ENCODE assay signal across 8 cellular contexts in the genomic region with DNA sequence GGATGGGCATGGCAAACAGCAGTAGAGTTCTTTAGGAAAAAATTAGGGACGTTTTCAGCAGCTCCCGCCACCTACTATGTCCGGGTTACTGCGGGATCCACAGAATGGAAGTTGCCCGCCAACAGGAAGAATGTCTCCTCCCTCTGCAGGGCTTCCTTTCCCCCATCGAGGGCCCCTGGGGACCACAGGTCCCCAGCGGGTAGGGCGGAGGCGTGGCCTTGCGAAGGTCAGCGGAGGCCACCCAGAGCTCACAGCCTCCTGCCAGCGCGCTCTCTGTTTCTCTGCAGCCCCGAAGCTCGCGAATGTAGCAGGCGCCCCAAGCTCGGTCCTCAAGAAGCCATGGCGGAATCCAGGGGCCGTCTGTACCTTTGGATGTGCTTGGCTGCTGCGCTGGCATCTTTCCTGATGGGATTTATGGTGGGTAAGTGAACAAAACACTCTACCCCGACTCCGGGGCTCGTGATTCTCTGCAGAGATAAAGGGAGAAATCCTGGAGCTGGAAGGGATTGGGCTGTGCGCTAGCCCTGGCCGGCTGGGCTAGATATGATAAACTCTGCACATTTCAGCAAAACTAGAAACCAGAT. TPM values are rescaled to one million over a fixed set of nuclear protein-coding genes. Genes with fewer than 3 reads are reported as not detected.
DNase-seq lines count a peak whose midpoint lies in the region; ATAC-seq, FAIRE-seq and TF ChIP-seq lines count a peak whose summit lies in the region.

A gene (plus strand): TSS at position 244 of the 584 bp plus-strand sequence. CDS start 96 bp downstream, at position 340.

- H3K4me3 ChIP-seq in DOHH2 (ENCODE audit: low read length) (peak within 1 kb of the TSS; percentile 5; the same call in 1 of the 2 replicates), NB4 (ENCODE audit: low read depth, low read length) (peak within 1 kb of the TSS; percentile 4), keratinocyte (ENCODE audit: control insufficient read depth in 2 of 3, extremely low read depth in 1 of 3, insufficient read depth in 2 of 3, low read depth in 1 of 3, low read length in 3 of 3) (peak within 1 kb of the TSS; percentile 4 to 54 (median 42))

- H3K4me1 ChIP-seq in DOHH2 (ENCODE audit: control insufficient read depth, low read length) (no peaks in the 10 kb centered on the region), keratinocyte (ENCODE audit: control insufficient read depth, extremely low read depth, insufficient read depth, low read length) (peaks cover 7% of the 10 kb centered on the region)

- H3K4me3 Mint-ChIP-seq in stimulated activated effector memory CD8-positive, alpha-beta T cell treated with anti-CD3 and anti-CD28 coated beads, Interleukin-12 subunit alpha, Interleukin-12 subunit beta, amount 100 ng/mL, for 72 hours: peak within 1 kb of the TSS; percentile 48

- peaks cover 6% of the 10 kb centered on the region for H3K4me1 Mint-ChIP-seq in stimulated activated effector memory CD8-positive, alpha-beta T cell treated with anti-CD3 and anti-CD28 coated beads, Interleukin-12 subunit alpha, Interleukin-12 subunit beta, amount 100 ng/mL, for 72 hours

- ATAC-seq in GM21515 (IDR thresholded peaks at IDR 0.05; ENCODE audit: unreplicated experiment): peak; percentile 62
- ATAC-seq in stimulated activated effector memory CD8-positive, alpha-beta T cell treated with anti-CD3 and anti-CD28 coated beads, Interleukin-12 subunit alpha, Interleukin-12 subunit beta, amount 100 ng/mL, for 72 hours: peak; percentile 60

- H3K36me3 ChIP-seq in DOHH2 (ENCODE audit: control insufficient read depth, low read length) (no peaks in the 10 kb centered on the region), keratinocyte (ENCODE audit: control insufficient read depth in 2 of 2, extremely low read depth in 1 of 2, insufficient read depth in 2 of 2, low read length in 2 of 2) (no peaks in the 10 kb centered on the region)

- H3K27ac ChIP-seq in DOHH2 (ENCODE audit: low read depth, low read length) (no peak within 1 kb of the TSS), keratinocyte (ENCODE audit: control insufficient read depth, insufficient read depth, low read length) (no peak within 1 kb of the TSS)

- no peaks in the 10 kb centered on the region for H3K9me1 ChIP-seq in keratinocyte (ENCODE audit: control insufficient read depth, extremely low read depth, insufficient read depth, low read length)

- no peaks in the 10 kb centered on the region for H3K9me3 Mint-ChIP-seq in stimulated activated effector memory CD8-positive, alpha-beta T cell treated with anti-CD3 and anti-CD28 coated beads, Interleukin-12 subunit alpha, Interleukin-12 subunit beta, amount 100 ng/mL, for 72 hours

- no peaks in the 10 kb centered on the region for H3K36me3 Mint-ChIP-seq in stimulated activated effector memory CD8-positive, alpha-beta T cell treated with anti-CD3 and anti-CD28 coated beads, Interleukin-12 subunit alpha, Interleukin-12 subunit beta, amount 100 ng/mL, for 72 hours

- no peak for FAIRE-seq in keratinocyte (lab: Jason Lieb, UNC)

- H3K79me2 ChIP-seq in DOHH2 (ENCODE audit: control insufficient read depth, low read length): no peaks in the 10 kb centered on the region
- no peaks in the 10 kb centered on the region for H3K79me2 ChIP-seq in keratinocyte (ENCODE audit: control insufficient read depth, insufficient read depth, low read length)

- H4K20me1 ChIP-seq in DOHH2 (ENCODE audit: control insufficient read depth, insufficient read depth, low read depth, low read length) (no peaks in the 10 kb centered on the region), keratinocyte (ENCODE audit: control insufficient read depth, extremely low read depth, insufficient read depth, low read length) (no peaks in the 10 kb centered on the region)

- H3K9me3 ChIP-seq in DOHH2 (ENCODE audit: control insufficient read depth, insufficient read depth, low read length) (no peaks in the 10 kb centered on the region), keratinocyte (ENCODE audit: control insufficient read depth, low read depth, low read length) (no peaks in the 10 kb centered on the region)

- no peaks in the 10 kb centered on the region for H3K9me2 ChIP-seq in DOHH2 (replicated peaks; ENCODE audit: control insufficient read depth, low read length)

- no peak within 1 kb of the TSS for H3K27ac Mint-ChIP-seq in stimulated activated effector memory CD8-positive, alpha-beta T cell treated with anti-CD3 and anti-CD28 coated beads, Interleukin-12 subunit alpha, Interleukin-12 subunit beta, amount 100 ng/mL, for 72 hours

- dilution Hi-C loops in keratinocyte (cut with MboI; ENCODE audit: extremely low pct_ligation_motif_present, low sequenced_read_pairs): no loop called here

- TF ChIP-seq CTCF in DOHH2 (IDR thresholded peaks at IDR 0.05; ENCODE audit: low read depth, low read length, poor library complexity, severe bottlenecking) (no peak), NB4 (IDR thresholded peaks at IDR 0.05; ENCODE audit: low read depth, low read length) (no peak), keratinocyte (optimal IDR thresholded peaks at IDR 0.05 in 1 of 3, IDR thresholded peaks at IDR 0.05 in 1 of 3, conservative IDR thresholded peaks at IDR 0.05 in 1 of 3; ENCODE audit: extremely low read depth in 1 of 3, insufficient read depth in 2 of 3, low read length in 3 of 3) (no peak)

- no peak for TF ChIP-seq POLR2A in NB4 (IDR thresholded peaks at IDR 0.05; ENCODE audit: extremely low read depth, insufficient read length)

- peak within 1 kb of the TSS; percentile 70 for H2AFZ ChIP-seq in keratinocyte (ENCODE audit: control insufficient read depth, low read length)

- DNase-seq in NB4 (ENCODE audit: low read depth) (peak; percentile 71), cerebellum (ENCODE audit: low spot score) (no peak), keratinocyte (ENCODE audit: low read depth, low spot score) (no peak), NCI-H146 treated with DMSO at 0.1 percent for 48 hours (lab: John Stamatoyannopoulos, UW; ENCODE audit: unreplicated experiment) (no peak), NCI-H446 treated with DMSO at 0.1 percent for 48 hours (lab: John Stamatoyannopoulos, UW) (no peak)
- no peak for DNase-seq in stimulated activated effector memory CD8-positive, alpha-beta T cell treated with anti-CD3 and anti-CD28 coated beads, Interleukin-12 subunit alpha, Interleukin-12 subunit beta, amount 100 ng/mL, for 72 hours (ENCODE audit: low spot score in 2 of 2)

- H3K4me2 ChIP-seq in DOHH2 (ENCODE audit: low read length): peak within 1 kb of the TSS; percentile 23; the same call in 1 of the 2 replicates
- peak within 1 kb of the TSS; percentile 81 for H3K4me2 ChIP-seq in keratinocyte (ENCODE audit: control insufficient read depth, extremely low read depth, insufficient read depth, low read depth, low read length)

- peaks cover 35% of the 10 kb centered on the region for H3K27me3 ChIP-seq in DOHH2 (ENCODE audit: control insufficient read depth, low read length)
- H3K27me3 ChIP-seq in keratinocyte (ENCODE audit: control insufficient read depth, extremely low read depth, insufficient read depth, low read length): peaks cover 20% of the 10 kb centered on the region

- no peaks in the 10 kb centered on the region for H3F3A ChIP-seq in DOHH2 (ENCODE audit: control insufficient read depth, insufficient read depth)

- H3K9ac ChIP-seq in keratinocyte (ENCODE audit: control insufficient read depth, extremely low read depth, insufficient read depth, low read length): no peak within 1 kb of the TSS

RNA-seq across cellular contexts. Expression of the gene that starts here (rescaled TPM):
- 19.2 TPM for total RNA-seq in cerebellum
- polyA plus RNA-seq in keratinocyte: not detected in 3 replicates
- not detected for polyA plus RNA-seq in keratinocyte (2011; ENCODE audit: low read depth)
- not detected in 2 replicates for polyA plus RNA-seq in keratinocyte (2011; cell fraction: cytosol; rRNA removed)
- not detected in 2 replicates for polyA plus RNA-seq in keratinocyte (2011; cell fraction: nucleus; rRNA removed)
- polyA plus RNA-seq in keratinocyte (2012; ENCODE audit: low replicate concordance): 0.07 and 0.27 TPM in 2 replicates
- not detected in 3 replicates for polyA minus RNA-seq in keratinocyte
- polyA minus RNA-seq in keratinocyte (2011; cell fraction: cytosol; rRNA and poly(A)+ RNA removed): not detected
- polyA minus RNA-seq in keratinocyte (2011; cell fraction: nucleus; rRNA and poly(A)+ RNA removed): not detected in 2 replicates
